In the genomic region with DNA sequence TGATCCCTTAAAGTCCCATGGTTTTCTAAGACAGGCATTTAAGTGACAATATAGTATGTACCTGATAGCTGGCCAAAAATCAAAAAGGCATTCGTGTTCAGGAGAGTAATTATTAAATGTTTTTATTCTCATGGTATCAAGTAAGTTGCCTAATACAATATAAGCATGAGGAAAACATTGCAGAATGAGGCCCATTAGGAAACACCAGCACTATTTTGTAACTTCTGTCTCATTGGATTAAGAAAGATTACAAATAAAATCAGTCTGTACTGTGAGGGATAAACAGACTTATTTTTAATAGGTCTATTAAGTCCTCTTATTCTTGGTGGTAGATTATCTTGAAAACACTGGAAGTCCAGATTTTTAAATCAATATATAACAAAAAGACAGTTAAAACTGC, we compare ENCODE assay signal across 26 cellular contexts.
DNase-seq lines count a peak whose midpoint lies in the region; ATAC-seq and TF ChIP-seq lines count a peak whose summit lies in the region.
"Had no signal": no experiment of that assay in that cellular context is flagged by ENCODE, and none has a peak within 500 bp of the region (broad histone marks: within the 10 kb centered on the region; RNA-seq: fewer than 3 reads in every experiment).

No MANE protein-coding gene starts in this region.

- H3K4me3 ChIP-seq in AG10803 (ENCODE audit: low read length) = no peak overlapping the region
- H3K4me3 ChIP-seq in GM23248 = no peak overlapping the region
- H3K4me3 ChIP-seq in cardiac fibroblast (replicated peaks in 1 of 2; ENCODE audit: low read depth in 2 of 2, low read length in 2 of 2) = no peak overlapping the region
- H3K4me3 ChIP-seq in lower lobe of right lung = no peak overlapping the region
- H3K4me3 ChIP-seq: GM12878, heart left ventricle, lung, mucosa of descending colon, ovary, right atrium auricular region had no signal

- H3K9me3 ChIP-seq in GM23248 (ENCODE audit: low read depth) (no peaks in the 10 kb centered on the region), lower lobe of right lung (no peaks in the 10 kb centered on the region)
- H3K9me3 ChIP-seq: heart left ventricle, mucosa of descending colon, ovary, right atrium auricular region had no signal

- peak; percentile 48 for DNase-seq in AG10803 (ENCODE audit: low read depth)
- peak; percentile 24 for DNase-seq in GM23248
- DNase-seq in cardiac fibroblast (ENCODE audit: low read depth in 2 of 2) = peak; percentile 46 to 59
- peak; percentile 73 for DNase-seq in iris pigment epithelial cell (ENCODE audit: low read depth)
- DNase-seq in OCI-M2 (lab: John Stamatoyannopoulos, UW; ENCODE audit: unreplicated experiment) = no peak
- no peak for DNase-seq in lower lobe of right lung
- DNase-seq: activated effector memory CD4-positive, alpha-beta T cell treated with anti-CD3 and anti-CD28 coated beads, Interleukin-2, amount 50 U/mL, for 16 hours; activated naive CD8-positive, alpha-beta T cell treated with anti-CD3 and anti-CD28 coated beads for 36 hours; activated T-cell treated with anti-CD3 and anti-CD28 coated beads, Interleukin-2, amount 50 U/mL, for 1 hour; heart left ventricle; HFFc6; kidney glomerular epithelial cell; mucosa of descending colon; NCI-H2107; NCI-H446; ovary; PC-3; Right ventricle myocardium superior; stimulated activated CD4-positive, alpha-beta T cell treated with anti-CD3 and anti-CD28 coated beads, Interleukin-4, amount 100 ng/mL, for 24 hours; T-helper 2 cell had no signal

- no peaks in the 10 kb centered on the region for H3K27me3 ChIP-seq in GM23248 (replicated peaks; ENCODE audit: insufficient read depth)
- H3K27me3 ChIP-seq in lower lobe of right lung (ENCODE audit: low read depth) = no peaks in the 10 kb centered on the region
- H3K27me3 ChIP-seq: heart left ventricle, right atrium auricular region had no signal

- H3K9me2 ChIP-seq in GM23248 (ENCODE audit: insufficient read depth) = no peaks in the 10 kb centered on the region

- no peak overlapping the region for H3K4me2 ChIP-seq in GM23248 (ENCODE audit: unreplicated experiment)

- H3K27ac ChIP-seq in GM23248 (no peak overlapping the region), lower lobe of right lung (no peak overlapping the region)
- H3K27ac ChIP-seq: heart left ventricle, ovary, right atrium auricular region had no signal

- ATAC-seq in HG02981 (IDR thresholded peaks at IDR 0.05; ENCODE audit: unreplicated experiment) (no peak), HG02970 (IDR thresholded peaks at IDR 0.05; ENCODE audit: low FRiP score, unreplicated experiment) (no peak), lower lobe of right lung (no peak)
- ATAC-seq: GM12878; heart left ventricle; mucosa of descending colon; PC-3; stimulated activated effector memory CD8-positive, alpha-beta T cell treated with anti-CD3 and anti-CD28 coated beads, Interleukin-12 subunit alpha, Interleukin-12 subunit beta, amount 100 ng/mL, for 72 hours had no signal

- H3K36me3 ChIP-seq in GM23248 (ENCODE audit: low read depth) = peaks cover 4% of the 10 kb centered on the region; the same call in 1 of the 2 replicates
- H3K36me3 ChIP-seq in lower lobe of right lung = peaks cover 18% of the 10 kb centered on the region
- H3K36me3 ChIP-seq: ovary had no signal

- WGBS in GM23248 (ENCODE audit: low coverage in 1 of 2, low lambda C conversion rate in 2 of 2, missing lambda C conversion rate in 2 of 2), 2 experiments = 92 to 97% methylated on average over 1 of the region's 1 CpG

- H4K20me1 ChIP-seq in GM23248 (ENCODE audit: insufficient read depth) = no peaks in the 10 kb centered on the region

- in situ Hi-C loops in GM23248 (cut with MboI) = no loop called here

- no peaks in the 10 kb centered on the region for H3K79me2 ChIP-seq in GM23248 (ENCODE audit: insufficient read depth)

- peaks cover 4% of the 10 kb centered on the region; the same call in 1 of the 2 replicates for H3F3A ChIP-seq in GM23248 (ENCODE audit: insufficient read depth)

- H3K9ac ChIP-seq in GM23248 = no peak overlapping the region

- peaks cover 11% of the 10 kb centered on the region; the same call in 1 of the 2 replicates for H3K4me1 ChIP-seq in GM23248 (ENCODE audit: insufficient read depth)
- H3K4me1 ChIP-seq in lower lobe of right lung = no peaks in the 10 kb centered on the region
- H3K4me1 ChIP-seq: heart left ventricle, right atrium auricular region had no signal

- no peak overlapping the region for H2AFZ ChIP-seq in GM23248

- TF ChIP-seq CTCF in AG10803 (conservative IDR thresholded peaks at IDR 0.05; ENCODE audit: low read length) (no peak), cardiac fibroblast (IDR thresholded peaks at IDR 0.05; ENCODE audit: low read depth, low read length) (no peak), lower lobe of right lung (IDR thresholded peaks at IDR 0.05) (no peak)

- intact Hi-C loops in lower lobe of right lung (cut with DNase I) = no loop called here

Comparison
In these comparisons a context has a peak if more than half of its experiments do, and no peak if none do; other contexts are left out.
1. DNase-seq: peak in AG10803 (single experiment), GM23248 (single experiment), cardiac fibroblast (2 of 2) and iris pigment epithelial cell (single experiment); none in OCI-M2 (single experiment) and lower lobe of right lung (single experiment).